In the genomic region with DNA sequence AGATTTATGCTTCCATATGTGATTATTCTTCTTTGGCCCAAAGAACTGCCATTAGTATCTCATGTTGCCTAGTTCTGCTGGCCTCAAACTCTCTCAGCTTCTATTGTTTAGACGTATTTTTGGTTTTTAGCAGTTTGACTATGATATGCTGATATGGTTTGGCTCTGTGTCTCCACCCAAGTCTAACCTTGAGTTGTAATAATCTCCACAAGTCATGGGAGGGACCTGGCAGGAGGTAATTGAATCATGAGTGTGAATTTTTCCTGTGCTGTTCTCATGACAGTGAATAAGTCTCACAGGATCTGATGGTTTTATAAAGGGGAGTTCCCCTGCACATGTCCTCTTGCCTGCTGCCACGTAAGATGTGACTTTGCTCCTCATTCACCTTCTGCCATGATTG, we compare ENCODE assay signal across 35 cellular contexts.
"Had no signal": no experiment of that assay in that cellular context is flagged by ENCODE, and none has a peak within 500 bp of the region (broad histone marks: within the 10 kb centered on the region; RNA-seq: fewer than 3 reads in every experiment).

No MANE protein-coding gene starts in this region.

- H3K4me1 Mint-ChIP-seq: activated B cell treated with CpG ODN at 0.5 μM for 24 hours; activated CD4-positive, alpha-beta T cell treated with anti-CD3 and anti-CD28 coated beads, Interleukin-2, amount 10 ng/mL, durations not matched to agents 24 days and 14 days; activated naive CD4-positive, alpha-beta T cell treated with anti-CD3 and anti-CD28 coated beads, Interleukin-2, amount 10 ng/mL, durations not matched to agents 7 days and 5 days; activated naive CD4-positive, alpha-beta T cell treated with anti-CD3 and anti-CD28 coated beads, Interleukin-2, amount 50 U/mL, for 24 hours; activated naive CD8-positive, alpha-beta T cell treated with anti-CD3 and anti-CD28 coated beads, Interleukin-2, amount 10 ng/mL, durations not matched to agents 7 days and 5 days; brain; central memory CD8-positive, alpha-beta T cell had no signal

- H3K4me1 ChIP-seq: ascending aorta had no signal

- H3K27me3 ChIP-seq: ascending aorta, cardiac muscle cell had no signal

- H3K36me3 Mint-ChIP-seq: activated CD4-positive, alpha-beta memory T cell treated with anti-CD3 and anti-CD28 coated beads for 36 hours; activated naive CD4-positive, alpha-beta T cell treated with anti-CD3 and anti-CD28 coated beads, Interleukin-2, amount 10 ng/mL, durations not matched to agents 7 days and 5 days; activated naive CD8-positive, alpha-beta T cell treated with anti-CD3 and anti-CD28 coated beads, Interleukin-2, amount 10 ng/mL, durations not matched to agents 7 days and 5 days; brain had no signal

- H3K27ac ChIP-seq: ascending aorta, cardiac muscle cell had no signal

- FAIRE-seq: bronchial epithelial cell, TTC549 had no signal

- H3K27ac Mint-ChIP-seq: activated B cell treated with CpG ODN at 0.5 μM for 24 hours; activated CD4-positive, alpha-beta memory T cell treated with anti-CD3 and anti-CD28 coated beads for 36 hours; activated CD4-positive, alpha-beta T cell treated with anti-CD3 and anti-CD28 coated beads, Interleukin-2, amount 10 ng/mL, durations not matched to agents 24 days and 14 days; activated CD8-positive, alpha-beta T cell treated with anti-CD3 and anti-CD28 coated beads for 36 hours; activated naive CD4-positive, alpha-beta T cell treated with anti-CD3 and anti-CD28 coated beads, Interleukin-2, amount 10 ng/mL, durations not matched to agents 7 days and 5 days; activated naive CD4-positive, alpha-beta T cell treated with anti-CD3 and anti-CD28 coated beads, Interleukin-2, amount 50 U/mL, for 24 hours; activated naive CD8-positive, alpha-beta T cell; activated naive CD8-positive, alpha-beta T cell treated with anti-CD3 and anti-CD28 coated beads, Interleukin-2, amount 10 ng/mL, durations not matched to agents 7 days and 5 days; activated naive CD8-positive, alpha-beta T cell treated with anti-CD3 and anti-CD28 coated beads, Interleukin-2, amount 50 U/mL, for 24 hours; activated T-cell treated with anti-CD3 and anti-CD28 coated beads, Interleukin-2, amount 50 U/mL, for 24 hours; activated T-helper 2 cell treated with anti-CD3 and anti-CD28 coated beads, Interferon-gamma antibody, Interleukin-2, Interleukin-4, amounts not matched to agents 10 μg/mL and 5 μg/mL and 100 μg/mL, durations not matched to agents 14 hours and 24 hours and 36 hours; T-helper 1 cell treated with Interleukin-12 subunit alpha and Interleukin-12 subunit beta and Interleukin-4 antibody, amounts not matched to agents 30 μg/mL and 1 μg/mL, for 36 hours; T-helper 2 cell treated with Interferon-gamma antibody and Interleukin-4, amounts not matched to agents 5 μg/mL and 100 μg/mL, for 36 hours had no signal

- H3K4me3 Mint-ChIP-seq: activated B cell treated with CpG ODN at 0.5 μM for 24 hours; activated CD4-positive, alpha-beta memory T cell treated with anti-CD3 and anti-CD28 coated beads for 36 hours; activated CD4-positive, alpha-beta T cell treated with anti-CD3 and anti-CD28 coated beads, Interleukin-2, amount 10 ng/mL, durations not matched to agents 24 days and 14 days; activated CD8-positive, alpha-beta T cell treated with anti-CD3 and anti-CD28 coated beads for 36 hours; activated naive CD4-positive, alpha-beta T cell treated with anti-CD3 and anti-CD28 coated beads, Interleukin-2, amount 10 ng/mL, durations not matched to agents 7 days and 5 days; activated naive CD4-positive, alpha-beta T cell treated with anti-CD3 and anti-CD28 coated beads, Interleukin-2, amount 50 U/mL, for 24 hours; activated naive CD8-positive, alpha-beta T cell; activated naive CD8-positive, alpha-beta T cell treated with anti-CD3 and anti-CD28 coated beads, Interleukin-2, amount 10 ng/mL, durations not matched to agents 7 days and 5 days; activated naive CD8-positive, alpha-beta T cell treated with anti-CD3 and anti-CD28 coated beads, Interleukin-2, amount 50 U/mL, for 24 hours; activated T-cell treated with anti-CD3 and anti-CD28 coated beads, Interleukin-2, amount 50 U/mL, for 24 hours; brain; central memory CD8-positive, alpha-beta T cell; T-helper 1 cell treated with Interleukin-12 subunit alpha and Interleukin-12 subunit beta and Interleukin-4 antibody, amounts not matched to agents 30 μg/mL and 1 μg/mL, for 36 hours; T-helper 2 cell treated with Interferon-gamma antibody and Interleukin-4, amounts not matched to agents 5 μg/mL and 100 μg/mL, for 36 hours had no signal

- H3K9me3 ChIP-seq: ascending aorta had no signal

- ATAC-seq: activated CD8-positive, alpha-beta T cell treated with anti-CD3 and anti-CD28 coated beads for 36 hours; activated naive CD8-positive, alpha-beta T cell treated with anti-CD3 and anti-CD28 coated beads, Interleukin-2, amount 50 U/mL, for 24 hours had no signal

- H3K4me3 ChIP-seq: ascending aorta, cardiac muscle cell had no signal

- DNase-seq: activated B cell treated with CpG ODN at 0.5 μM for 24 hours; activated CD4-positive, alpha-beta memory T cell treated with anti-CD3 and anti-CD28 coated beads for 36 hours; activated CD4-positive, alpha-beta T cell treated with anti-CD3 and anti-CD28 coated beads for 4 hours; activated CD4-positive, alpha-beta T cell treated with anti-CD3 and anti-CD28 coated beads, Interleukin-2, amount 10 ng/mL, durations not matched to agents 24 days and 14 days; activated CD4-positive, alpha-beta T cell treated with anti-CD3 and anti-CD28 coated beads, Interleukin-2, amount 50 U/mL, for 1 hour; activated CD4-positive, alpha-beta T cell treated with anti-CD3 and anti-CD28 coated beads, Interleukin-2, amount 50 U/mL, for 4 hours; activated CD4-positive, CD25-positive, alpha-beta regulatory T cell treated with anti-CD3 and anti-CD28 coated beads, Interleukin-2, amount 50 U/mL, for 72 hours; activated CD8-positive, alpha-beta memory T cell treated with anti-CD3 and anti-CD28 coated beads, Interleukin-2, amount 50 U/mL, for 4 hours; activated CD8-positive, alpha-beta T cell treated with anti-CD3 and anti-CD28 coated beads for 36 hours; activated effector memory CD4-positive, alpha-beta T cell treated with Interleukin-2 at 50 U/mL for 16 hours; activated gamma-delta T cell; activated naive CD4-positive, alpha-beta T cell treated with anti-CD3 and anti-CD28 coated beads, Interleukin-2, amount 10 ng/mL, durations not matched to agents 7 days and 5 days; activated naive CD4-positive, alpha-beta T cell treated with Interleukin-2 at 50 U/mL for 16 hours; activated naive CD8-positive, alpha-beta T cell treated with anti-CD3 and anti-CD28 coated beads, Interleukin-2, amount 10 ng/mL, durations not matched to agents 7 days and 5 days; activated naive CD8-positive, alpha-beta T cell treated with anti-CD3 and anti-CD28 coated beads, Interleukin-2, amount 50 U/mL, for 24 hours; activated T-cell treated with anti-CD3 and anti-CD28 coated beads, Interleukin-2, amount 50 U/mL, for 24 hours; activated T-cell treated with anti-CD3 and anti-CD28 coated beads, Interleukin-2, amount 50 U/mL, for 48 hours; amygdala; anterior cingulate cortex; caudate nucleus; cerebellar nuclear complex; T-helper 1 cell; T-helper 2 cell; T-helper 9 cell had no signal

- H3K36me3 ChIP-seq: ascending aorta, cardiac muscle cell had no signal

- H3K27me3 Mint-ChIP-seq: activated B cell treated with CpG ODN at 0.5 μM for 24 hours; activated CD4-positive, alpha-beta memory T cell treated with anti-CD3 and anti-CD28 coated beads for 36 hours; activated CD8-positive, alpha-beta T cell treated with anti-CD3 and anti-CD28 coated beads for 36 hours; activated naive CD4-positive, alpha-beta T cell treated with anti-CD3 and anti-CD28 coated beads, Interleukin-2, amount 10 ng/mL, durations not matched to agents 7 days and 5 days; activated naive CD4-positive, alpha-beta T cell treated with anti-CD3 and anti-CD28 coated beads, Interleukin-2, amount 50 U/mL, for 24 hours; activated naive CD8-positive, alpha-beta T cell; activated naive CD8-positive, alpha-beta T cell treated with anti-CD3 and anti-CD28 coated beads, Interleukin-2, amount 10 ng/mL, durations not matched to agents 7 days and 5 days; activated naive CD8-positive, alpha-beta T cell treated with anti-CD3 and anti-CD28 coated beads, Interleukin-2, amount 50 U/mL, for 24 hours; activated T-cell treated with anti-CD3 and anti-CD28 coated beads, Interleukin-2, amount 50 U/mL, for 24 hours; brain; central memory CD8-positive, alpha-beta T cell had no signal
